Comparison of ENCODE assay signal across 9 cellular contexts in the genomic region with DNA sequence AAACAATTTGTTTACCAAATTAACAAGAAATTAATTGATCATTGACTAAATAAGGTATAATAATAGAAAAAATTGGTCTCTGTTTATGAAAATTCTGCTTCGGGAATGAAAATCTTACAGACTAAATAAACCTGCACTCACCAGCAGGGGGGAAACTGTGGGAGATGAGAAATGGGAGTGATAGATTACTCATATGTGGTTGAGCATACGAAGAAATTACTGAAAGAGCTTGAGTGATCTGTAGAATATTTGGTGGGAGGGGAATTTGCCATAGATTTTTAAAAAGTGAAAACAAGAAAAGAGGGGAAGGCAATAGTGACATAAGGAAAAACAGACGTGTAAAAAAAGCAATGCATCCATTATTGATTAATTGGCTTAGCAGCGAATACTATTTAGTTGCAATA. TPM values are rescaled to one million over a fixed set of nuclear protein-coding genes. Genes with fewer than 3 reads are reported as not detected.
DNase-seq lines count a peak whose midpoint lies in the region; ATAC-seq, FAIRE-seq and TF ChIP-seq lines count a peak whose summit lies in the region.
"Had no signal": no experiment of that assay in that cellular context is flagged by ENCODE, and none has a peak within 500 bp of the region (broad histone marks: within the 10 kb centered on the region; RNA-seq: fewer than 3 reads in every experiment).

No MANE protein-coding gene starts in this region.

- in situ Hi-C loops in GM12878 (cut with MboI): no loop called here

- H3K4me3 ChIP-seq in GM08714 (ENCODE audit: low read length) (peak overlapping the region; percentile 29; the same call in 1 of the 2 replicates), GM12878 (peak overlapping the region; percentile 60), left ventricle myocardium inferior (no peak overlapping the region), pancreas (no peak overlapping the region), dorsolateral prefrontal cortex (no peak overlapping the region)

- H3K9me3 ChIP-seq in GM12878 (replicated peaks; ENCODE audit: control insufficient read depth, insufficient read depth, low read length): no peaks in the 10 kb centered on the region
- no peaks in the 10 kb centered on the region for H3K9me3 ChIP-seq in left ventricle myocardium inferior (replicated peaks)
- no peaks in the 10 kb centered on the region for H3K9me3 ChIP-seq in pancreas

- FAIRE-seq in GM12878 (lab: Jason Lieb, UNC) (peak; percentile 73), pancreas (lab: Jason Lieb, UNC) (no peak)

- TF ChIP-seq EP300 in GM12878 (IDR thresholded peaks at IDR 0.05; ENCODE audit: borderline replicate concordance in 1 of 2, control insufficient read depth in 1 of 2, low read depth in 2 of 2, low read length in 2 of 2): peak in 1 of 2 experiments; percentile 45; a peak in 1 of 4 replicates

- SMC1A ChIA-PET in GM12878 (lab: Charles Lee; ENCODE audit: uncharacterized antibody, unreplicated experiment): interaction anchor here (1.3 kb wide), 2 partner anchors 15 to 42 kb away, joined by 5 to 9 read pairs; no protein-coding TSS in a partner anchor

- no peak overlapping the region for H2AFZ ChIP-seq in GM12878 (ENCODE audit: control insufficient read depth, low read depth, low read length)

- H3K4me1 ChIP-seq in GM12878 (ENCODE audit: control insufficient read depth, insufficient read depth, low read length): peaks cover 9% of the 10 kb centered on the region
- peaks cover 7% of the 10 kb centered on the region for H3K4me1 ChIP-seq in left ventricle myocardium inferior
- H3K4me1 ChIP-seq in pancreas: no peaks in the 10 kb centered on the region

- intact Hi-C loops in GM12878 (cut with micrococcal nuclease; ENCODE audit: unreplicated experiment) (loop anchor here (2.0 kb wide), 1 partner anchor 19 kb away; a partner anchor contains a TSS), left ventricle myocardium inferior (cut with micrococcal nuclease) (no loop called here), pancreas (cut with DNase I) (no loop called here), dorsolateral prefrontal cortex (cut with DNase I) (no loop called here)

- ATAC-seq in GM19397 (IDR thresholded peaks at IDR 0.05; ENCODE audit: unreplicated experiment) (peak; percentile 32), HG03342 (IDR thresholded peaks at IDR 0.05; ENCODE audit: unreplicated experiment) (peak; percentile 41), GM12878 (peak; percentile 62), pancreas (no peak)

- no peak for DNase-seq in GM12878 (ENCODE audit: low read depth, low spot score)
- DNase-seq in left ventricle myocardium inferior: no peak
- DNase-seq in pancreas: no peak
- no peak for DNase-seq in GDM1 (lab: John Stamatoyannopoulos, UW)
- DNase-seq in dorsolateral prefrontal cortex: no peak

- RAD21 ChIA-PET in GM12878 (lab: Charles Lee; ENCODE audit: unreplicated experiment): interaction anchor here (1.2 to 1.3 kb wide), 3 partner anchors 15 to 42 kb away, joined by 3 to 11 read pairs (median 5); no protein-coding TSS in a partner anchor

- TF ChIP-seq RAD21 in GM12878 (IDR thresholded peaks at IDR 0.05; ENCODE audit: insufficient read depth, low read depth, low read length): 0 out of 2 replicates have a peak, but pooled peaks have one; percentile 13

- POLR2A ChIA-PET in GM12878 (lab: Charles Lee): interaction anchor here (1.0 kb wide), 1 partner anchor 14 kb away, joined by 3 read pairs; no protein-coding TSS in a partner anchor

- 15% methylated on average over 4 of the region's 4 CpGs for WGBS in GM12878 (ENCODE audit: insufficient coverage, insufficient replicate concordance, low lambda C conversion rate, missing lambda C conversion rate)
- WGBS in pancreas, 2 donors: 73 to 74% methylated on average over 4 of the region's 4 CpGs

- peak; percentile 30 to 48 (median 45); a peak in 4 of 6 replicates for TF ChIP-seq CTCF in GM12878 (IDR thresholded peaks at IDR 0.05 in 2 of 3, conservative IDR thresholded peaks at IDR 0.05 in 1 of 3; ENCODE audit: control insufficient read depth in 2 of 3, extremely low read depth in 1 of 3, insufficient read depth in 1 of 3, low read depth in 3 of 3, low read length in 3 of 3)
- no peak for TF ChIP-seq CTCF in left ventricle myocardium inferior (IDR thresholded peaks at IDR 0.05; ENCODE audit: borderline replicate concordance)
- no peak for TF ChIP-seq CTCF in pancreas (IDR thresholded peaks at IDR 0.05)
- peak in 9 of 56 donors; percentile 4 to 27 (median 15) for TF ChIP-seq CTCF in dorsolateral prefrontal cortex (IDR thresholded peaks at IDR 0.05 in 54 of 56, conservative IDR thresholded peaks at IDR 0.05 in 2 of 56; ENCODE audit: low read depth in 1 of 56, partially characterized antibody in 56 of 56)

- peak overlapping the region; percentile 94; the same call in 1 of the 2 replicates for H3K9ac ChIP-seq in GM12878 (ENCODE audit: control insufficient read depth, insufficient read depth, low read length)

- TF ChIP-seq POLR2A in GM12878 (IDR thresholded peaks at IDR 0.05; ENCODE audit: low read depth, low read length): no peak

- H3K27ac ChIP-seq in GM12878 (ENCODE audit: control insufficient read depth, insufficient read depth) (peak overlapping the region; percentile 97), left ventricle myocardium inferior (replicated peaks) (no peak overlapping the region), pancreas (no peak overlapping the region), dorsolateral prefrontal cortex (no peak overlapping the region)

- no TSS peak for BruUV-seq in GM12878 (replicated peaks; lab: Mats Ljungman, UMichigan)

- H4K20me1 ChIP-seq in GM12878 (ENCODE audit: control insufficient read depth, insufficient read depth): no peaks in the 10 kb centered on the region

- no peaks in the 10 kb centered on the region for H3K27me3 ChIP-seq in GM12878 (replicated peaks in 1 of 2; ENCODE audit: control insufficient read depth in 2 of 2, insufficient read depth in 2 of 2, low read length in 1 of 2)
- H3K27me3 ChIP-seq in left ventricle myocardium inferior (ENCODE audit: low read depth): peaks cover 47% of the 10 kb centered on the region
- H3K27me3 ChIP-seq in pancreas: no peaks in the 10 kb centered on the region
- H3K27me3 ChIP-seq in dorsolateral prefrontal cortex: peaks cover 0 to 15% (median 0%) of the 10 kb centered on the region in 45 donors

- H3K4me2 ChIP-seq in GM12878 (ENCODE audit: control insufficient read depth, insufficient read depth): peak overlapping the region; percentile 83

- CTCF ChIA-PET in GM12878 (lab: Yijun Ruan, JAX): interaction anchor here (0.7 to 1.3 kb wide), 9 partner anchors 9 to 64 kb away, joined by 3 to 7 read pairs (median 3); no protein-coding TSS in a partner anchor

- peaks cover 56% of the 10 kb centered on the region for H3K79me2 ChIP-seq in GM12878 (ENCODE audit: control insufficient read depth, insufficient read depth, low read length)

- H3K36me3 ChIP-seq in GM12878 (ENCODE audit: control insufficient read depth in 2 of 2, insufficient read depth in 2 of 2, low read length in 1 of 2) (peaks cover 1 to 17% of the 10 kb centered on the region in 2 experiments; a peak in 3 of 4 replicates), left ventricle myocardium inferior (no peaks in the 10 kb centered on the region), pancreas (no peaks in the 10 kb centered on the region)

RNA-seq across cellular contexts. Expression of a gene that starts 2.2 kb away (rescaled TPM):
- 61.4 and 70.4 TPM in 2 replicates for total RNA-seq in GM12878 (2013; cell fraction: nucleolus; rRNA removed)
- total RNA-seq in GM12878 (2014; rRNA removed) (11.7 and 15.7 TPM in 2 replicates), GM12878 (2014; rRNA removed; fragmentation: Illumina TruSeq; extraction: Trizol) (24.8 and 41.0 TPM in 2 replicates), GM12878 (2021) (49.4 and 62.2 TPM in 2 replicates), left ventricle myocardium inferior (not detected), pancreas (1 to 10 TPM in 1 of 6 donors, under 1 TPM in 1, not detected in 4; 0.24 to 3.2 TPM), dorsolateral prefrontal cortex (10 to 100 TPM in 7 of 120 experiments, 1 to 10 TPM in 94, under 1 TPM in 17, not detected in 2; 0.28 to 19.8 (median 3.0) TPM)
- polyA plus RNA-seq in GM12878 (2011; ENCODE audit: low read depth): 6.1 TPM
- polyA plus RNA-seq in GM12878 (2011; rRNA removed) (49.2 and 90.9 TPM in 2 replicates), GM12878 (2014; fragmentation: Illumina TruSeq; extraction: Trizol) (45.7 and 83.9 TPM in 2 replicates), GM12878 (2014; fragmentation: Nextera tagmentation; extraction: Ambion mirVana) (10 to 100 TPM; 31.5 to 33.4 TPM), GM12878 (2014; rRNA removed) (24.7 and 38.0 TPM in 2 replicates), GM12878 (2016; fragmentation: Nextera tagmentation; extraction: Ambion mirVana) (10 to 100 TPM; 37.6 to 52.6 TPM), pancreas (under 1 TPM; 0.08 to 0.42 TPM)
- polyA plus RNA-seq in GM12878 (2011; cell fraction: cytosol; rRNA removed): 23.5 and 27.0 TPM in 2 replicates
- 71.1 and 78.5 TPM in 2 replicates for polyA plus RNA-seq in GM12878 (2011; cell fraction: nucleus; rRNA removed)
- polyA plus RNA-seq in GM12878 (2012): 15.3 and 41.5 TPM in 2 replicates
- 54.5 and 64.6 TPM in 2 replicates for polyA minus RNA-seq in GM12878 (2011; rRNA and poly(A)+ RNA removed)
- polyA minus RNA-seq in GM12878 (2011; cell fraction: cytosol; rRNA and poly(A)+ RNA removed): 4.7 and 17.2 TPM in 2 replicates
- polyA minus RNA-seq in GM12878 (2011; cell fraction: nucleus; rRNA and poly(A)+ RNA removed): 76.6 and 118 TPM in 2 replicates
- total RNA-seq: pulmonary artery endothelial cell had no signal

RNA-seq across cellular contexts. Expression of a gene that starts 18.6 kb away (rescaled TPM):
- total RNA-seq in GM12878 (2013; cell fraction: nucleolus; rRNA removed): 23.8 and 26.6 TPM in 2 replicates
- total RNA-seq in GM12878 (2014; rRNA removed) (9.9 and 11.2 TPM in 2 replicates), GM12878 (2014; rRNA removed; fragmentation: Illumina TruSeq; extraction: Trizol) (11.1 and 12.1 TPM in 2 replicates), GM12878 (2021) (21.8 and 22.0 TPM in 2 replicates), left ventricle myocardium inferior (2.3 TPM), pancreas (10 to 100 TPM in 2 of 6 donors, 1 to 10 TPM in 4; 2.8 to 11.5 (median 4.0) TPM), dorsolateral prefrontal cortex (10 to 100 TPM in 6 of 120 experiments, 1 to 10 TPM in 114; 1.8 to 12.8 (median 5.7) TPM)
- 9.4 TPM for polyA plus RNA-seq in GM12878 (2011; ENCODE audit: low read depth)
- polyA plus RNA-seq in GM12878 (2011; rRNA removed) (28.7 and 35.8 TPM in 2 replicates), GM12878 (2014; fragmentation: Illumina TruSeq; extraction: Trizol) (31.5 and 36.8 TPM in 2 replicates), GM12878 (2014; fragmentation: Nextera tagmentation; extraction: Ambion mirVana) (10 to 100 TPM in 1 of 2 experiments, 1 to 10 TPM in 1; 8.1 to 13.0 TPM), GM12878 (2014; rRNA removed) (15.0 and 20.1 TPM in 2 replicates), GM12878 (2016; fragmentation: Nextera tagmentation; extraction: Ambion mirVana) (10 to 100 TPM; 16.2 to 17.2 TPM), pancreas (1 to 10 TPM; 3.1 to 5.6 TPM)
- 11.4 and 14.4 TPM in 2 replicates for polyA plus RNA-seq in GM12878 (2011; cell fraction: cytosol; rRNA removed)
- polyA plus RNA-seq in GM12878 (2011; cell fraction: nucleus; rRNA removed): 42.5 and 44.8 TPM in 2 replicates
- 10.4 and 13.6 TPM in 2 replicates for polyA plus RNA-seq in GM12878 (2012)
- 12.6 and 13.6 TPM in 2 replicates for polyA minus RNA-seq in GM12878 (2011; rRNA and poly(A)+ RNA removed)
- 3.6 and 4.0 TPM in 2 replicates for polyA minus RNA-seq in GM12878 (2011; cell fraction: cytosol; rRNA and poly(A)+ RNA removed)
- 15.0 and 23.1 TPM in 2 replicates for polyA minus RNA-seq in GM12878 (2011; cell fraction: nucleus; rRNA and poly(A)+ RNA removed)

RNA-seq across cellular contexts. Expression of a gene that starts 43.5 kb away (rescaled TPM):
- 7.7 and 9.4 TPM in 2 replicates for total RNA-seq in GM12878 (2013; cell fraction: nucleolus; rRNA removed)
- total RNA-seq in GM12878 (2014; rRNA removed): 25.1 and 39.7 TPM in 2 replicates
- total RNA-seq in GM12878 (2014; rRNA removed; fragmentation: Illumina TruSeq; extraction: Trizol): 35.6 and 40.6 TPM in 2 replicates
- 17.5 and 21.6 TPM in 2 replicates for total RNA-seq in GM12878 (2021)
- polyA plus RNA-seq in GM12878 (2011; ENCODE audit: low read depth): 6.3 TPM
- polyA plus RNA-seq in GM12878 (2011; rRNA removed): 83.5 and 128 TPM in 2 replicates
- polyA plus RNA-seq in GM12878 (2011; cell fraction: cytosol; rRNA removed): 34.4 and 37.0 TPM in 2 replicates
- polyA plus RNA-seq in GM12878 (2011; cell fraction: nucleus; rRNA removed): 16.5 and 19.3 TPM in 2 replicates
- polyA plus RNA-seq in GM12878 (2012): 8.7 and 13.2 TPM in 2 replicates
- 44.6 and 64.1 TPM in 2 replicates for polyA plus RNA-seq in GM12878 (2014; fragmentation: Illumina TruSeq; extraction: Trizol)
- 10 to 100 TPM; 20.7 to 23.1 TPM for polyA plus RNA-seq in GM12878 (2014; fragmentation: Nextera tagmentation; extraction: Ambion mirVana)
- 21.0 and 28.3 TPM in 2 replicates for polyA plus RNA-seq in GM12878 (2014; rRNA removed)
- 10 to 100 TPM; 12.0 to 12.4 TPM for polyA plus RNA-seq in GM12878 (2016; fragmentation: Nextera tagmentation; extraction: Ambion mirVana)
- 30.3 and 53.0 TPM in 2 replicates for polyA minus RNA-seq in GM12878 (2011; rRNA and poly(A)+ RNA removed)
- polyA minus RNA-seq in GM12878 (2011; cell fraction: cytosol; rRNA and poly(A)+ RNA removed): 10.0 and 14.3 TPM in 2 replicates
- 5.5 and 7.7 TPM in 2 replicates for polyA minus RNA-seq in GM12878 (2011; cell fraction: nucleus; rRNA and poly(A)+ RNA removed)
- total RNA-seq in left ventricle myocardium inferior: not detected
- total RNA-seq in pancreas: not detected
- polyA plus RNA-seq in pancreas: not detected
- 1 to 10 TPM in 1 of 120 experiments, under 1 TPM in 4, not detected in 115; 0.26 to 1.6 (median 0.63) TPM for total RNA-seq in dorsolateral prefrontal cortex
- total RNA-seq: pulmonary artery endothelial cell had no signal

Comparison
In these comparisons a context has a peak if more than half of its experiments do, and no peak if none do; other contexts are left out.
1. H3K4me3 ChIP-seq: peak in GM08714 (single experiment) and GM12878 (single experiment); none in left ventricle myocardium inferior (single experiment), pancreas (0 of 4) and dorsolateral prefrontal cortex (0 of 59).
2. ATAC-seq: peak in GM19397 (single experiment), HG03342 (single experiment) and GM12878 (single experiment); none in pancreas (0 of 4).
3. CTCF ChIP-seq: peak in GM12878 (3 of 3); none in left ventricle myocardium inferior (single experiment) and pancreas (0 of 4).